Comparison of ENCODE assay signal across 27 cellular contexts in the genomic region with DNA sequence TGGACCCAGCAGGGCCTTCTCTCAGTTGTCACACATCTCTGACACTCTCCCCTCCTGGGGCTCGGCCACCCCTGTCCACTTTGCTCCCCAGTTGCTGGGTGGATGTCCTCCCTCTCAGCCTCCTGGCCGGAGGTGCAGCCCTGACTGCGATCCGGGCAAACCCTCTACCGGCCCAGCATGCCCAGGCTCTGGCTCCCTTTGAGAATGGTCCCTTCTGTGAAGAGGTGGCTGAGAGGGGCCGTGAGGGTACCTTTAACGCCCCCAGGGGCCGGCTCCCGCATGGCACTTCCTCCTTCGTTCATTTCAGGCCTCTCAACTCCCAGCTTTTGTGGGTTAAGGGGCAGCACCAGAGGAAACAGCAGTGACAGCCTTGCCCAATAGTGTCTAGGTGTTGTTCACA. TPM values are rescaled to one million over a fixed set of nuclear protein-coding genes. Genes with fewer than 3 reads are reported as not detected.
A peak's percentile ranks its signal among the peaks of the same experiment; 100 is the strongest.
DNase-seq lines count a peak whose midpoint lies in the region; ATAC-seq and TF ChIP-seq lines count a peak whose summit lies in the region.
"Had no signal": no experiment of that assay in that cellular context is flagged by ENCODE, and none has a peak within 500 bp of the region (broad histone marks: within the 10 kb centered on the region; RNA-seq: fewer than 3 reads in every experiment).

No MANE protein-coding gene starts in this region.

- no TSS peak for BruUV-seq in Panc1 (replicated peaks; lab: Mats Ljungman, UMichigan)

- no peak overlapping the region for H3K23ac ChIP-seq in mesendoderm (ENCODE audit: low read length)

- H3K4me1 Mint-ChIP-seq in GM23338, result peaks cover 2% of the 10 kb centered on the region; the same call in 1 of the 3 replicates
- no peaks in the 10 kb centered on the region for H3K4me1 Mint-ChIP-seq in naive thymus-derived CD8-positive, alpha-beta T cell
- H3K4me1 Mint-ChIP-seq: activated CD4-positive, alpha-beta T cell treated with anti-CD3 and anti-CD28 coated beads, Interleukin-2, amount 10 ng/mL, durations not matched to agents 7 days and 5 days; activated naive CD8-positive, alpha-beta T cell treated with anti-CD3 and anti-CD28 coated beads for 36 hours had no signal

- H3K27me3 Mint-ChIP-seq in GM23338 (ENCODE audit: insufficient read depth, low read depth, poor library complexity), result peaks cover 2% of the 10 kb centered on the region
- peaks cover 0 to 25% (median 9%) of the 10 kb centered on the region in 5 donors for H3K27me3 Mint-ChIP-seq in naive thymus-derived CD8-positive, alpha-beta T cell

- no peak overlapping the region for H3K27ac Mint-ChIP-seq in GM23338
- no peak overlapping the region for H3K27ac Mint-ChIP-seq in naive thymus-derived CD8-positive, alpha-beta T cell
- H3K27ac Mint-ChIP-seq: activated CD4-positive, alpha-beta T cell treated with anti-CD3 and anti-CD28 coated beads, Interleukin-2, amount 10 ng/mL, durations not matched to agents 7 days and 5 days; activated naive CD8-positive, alpha-beta T cell treated with anti-CD3 and anti-CD28 coated beads for 36 hours had no signal

- intact Hi-C loops in Panc1 (cut with micrococcal nuclease; ENCODE audit: unreplicated experiment), result loop anchor here (5.0 kb wide), 1 partner anchor 132 kb away; no protein-coding TSS in a partner anchor

- POLR2A ChIA-PET in Panc1 (lab: Charles Lee), result no interaction called here
- POLR2A ChIA-PET in naive thymus-derived CD8-positive, alpha-beta T cell (lab: Charles Lee), result no interaction called here

- H3K9ac ChIP-seq in BLaER1 treated with 17β-estradiol and CSF1 and Interleukin-3, amounts not matched to agents 10 nM and 100 nM, result no peak overlapping the region
- no peak overlapping the region for H3K9ac ChIP-seq in mesendoderm (ENCODE audit: low read length)

- H2BK120ac ChIP-seq in mesendoderm (ENCODE audit: low read depth, low read length), result no peak overlapping the region

- no peaks in the 10 kb centered on the region for H3F3A ChIP-seq in GM23338 (replicated peaks; ENCODE audit: low read depth)

- H3K9me3 ChIP-seq in BLaER1 treated with 17β-estradiol and CSF1 and Interleukin-3, amounts not matched to agents 10 nM and 100 nM (replicated peaks in 1 of 11), result no peaks in the 10 kb centered on the region
- no peaks in the 10 kb centered on the region for H3K9me3 ChIP-seq in Panc1 (ENCODE audit: control insufficient read depth, insufficient read depth, low read depth, low read length)
- H3K9me3 ChIP-seq: MG63, neutrophil, psoas muscle had no signal

- ATAC-seq in GM23338 (peak; percentile 79), Panc1 (peak; percentile 47; the same call in 1 of the 2 replicates), GM18867 (IDR thresholded peaks at IDR 0.05; ENCODE audit: unreplicated experiment) (no peak)
- no peak for ATAC-seq in naive thymus-derived CD8-positive, alpha-beta T cell
- ATAC-seq: psoas muscle had no signal

- no peak overlapping the region for H2AFZ ChIP-seq in GM23338

- H4K20me1 ChIP-seq in BLaER1 treated with 17β-estradiol and CSF1 and Interleukin-3, amounts not matched to agents 10 nM and 100 nM, result no peaks in the 10 kb centered on the region; a peak in 1 of 22 replicates
- H4K20me1 ChIP-seq in GM23338 (replicated peaks; ENCODE audit: insufficient read depth), result no peaks in the 10 kb centered on the region

- no peak overlapping the region for H2AK5ac ChIP-seq in mesendoderm (ENCODE audit: low read length)

- no peaks in the 10 kb centered on the region for H3K27me3 ChIP-seq in BLaER1 treated with 17β-estradiol and CSF1 and Interleukin-3, amounts not matched to agents 10 nM and 100 nM
- H3K27me3 ChIP-seq in GM23338 (ENCODE audit: insufficient read depth), result no peaks in the 10 kb centered on the region
- H3K27me3 ChIP-seq in Panc1 (ENCODE audit: control insufficient read depth, insufficient read depth, low read length), result no peaks in the 10 kb centered on the region
- no peaks in the 10 kb centered on the region for H3K27me3 ChIP-seq in mesendoderm (ENCODE audit: insufficient read depth, low read length, poor library complexity)
- H3K27me3 ChIP-seq: MG63, neutrophil had no signal

- no peak overlapping the region for H2BK5ac ChIP-seq in mesendoderm (ENCODE audit: low read length)

- DNase-seq in GM23338 (ENCODE audit: low spot score) (peak; percentile 69), Panc1 (ENCODE audit: low read depth, low spot score) (no peak), mesendoderm (peak; percentile 52), COLO668 (lab: John Stamatoyannopoulos, UW; ENCODE audit: unreplicated experiment) (no peak)
- DNase-seq in naive thymus-derived CD8-positive, alpha-beta T cell, result no peak
- DNase-seq: ACHN; activated CD4-positive, alpha-beta T cell treated with anti-CD3 and anti-CD28 coated beads, Interleukin-2, amount 10 ng/mL, durations not matched to agents 7 days and 5 days; activated naive CD8-positive, alpha-beta T cell treated with anti-CD3 and anti-CD28 coated beads for 36 hours; central memory CD4-positive, alpha-beta T cell; EL; glutamatergic neuron; kidney glomerular epithelial cell; NCI-H1694; NCI-H524 treated with DMSO at 0.1 percent for 48 hours; psoas muscle; substantia nigra; WERI-Rb-1 had no signal

- H3K4me3 ChIP-seq in BLaER1 treated with 17β-estradiol and CSF1 and Interleukin-3, amounts not matched to agents 10 nM and 100 nM, result no peak overlapping the region
- no peak overlapping the region for H3K4me3 ChIP-seq in GM23338
- no peak overlapping the region for H3K4me3 ChIP-seq in Panc1 (ENCODE audit: low read depth in 2 of 2, low read length in 2 of 2)
- no peak overlapping the region for H3K4me3 ChIP-seq in mesendoderm (ENCODE audit: low read length)
- H3K4me3 ChIP-seq: lung, MG63, psoas muscle had no signal

- H3K36me3 Mint-ChIP-seq in GM23338 (ENCODE audit: low read depth), result no peaks in the 10 kb centered on the region; the same call in 2 of the 3 replicates
- H3K36me3 Mint-ChIP-seq in naive thymus-derived CD8-positive, alpha-beta T cell, result no peaks in the 10 kb centered on the region
- H3K36me3 Mint-ChIP-seq: activated naive CD8-positive, alpha-beta T cell treated with anti-CD3 and anti-CD28 coated beads for 36 hours had no signal

- H4K5ac ChIP-seq in mesendoderm (ENCODE audit: low read length), result no peak overlapping the region

- no peaks in the 10 kb centered on the region for H3K79me1 ChIP-seq in mesendoderm (ENCODE audit: low read length)

- no peak overlapping the region for H3K56ac ChIP-seq in mesendoderm (ENCODE audit: low read length)

- peak; percentile 25 to 44; a peak in 3 of 4 replicates for TF ChIP-seq CTCF in GM23338 (conservative IDR thresholded peaks at IDR 0.05; ENCODE audit: low read depth in 2 of 2)
- peak; percentile 37 for TF ChIP-seq CTCF in Panc1 (IDR thresholded peaks at IDR 0.05)

- no peak overlapping the region for H2BK15ac ChIP-seq in mesendoderm (replicated peaks; ENCODE audit: low read depth)

- H3K4ac ChIP-seq in mesendoderm (ENCODE audit: low read depth, low read length), result no peak overlapping the region

- H3K4me2 ChIP-seq in BLaER1 treated with 17β-estradiol and CSF1 and Interleukin-3, amounts not matched to agents 10 nM and 100 nM, result peak overlapping the region in 8 of 11 experiments; percentile 1 to 47 (median 16); a peak in 7 of 22 replicates
- H3K4me2 ChIP-seq in GM23338 (no peak overlapping the region), mesendoderm (ENCODE audit: low read length) (no peak overlapping the region)

- H3K4me3 Mint-ChIP-seq in GM23338, result no peak overlapping the region
- H3K4me3 Mint-ChIP-seq in naive thymus-derived CD8-positive, alpha-beta T cell, result no peak overlapping the region
- H3K4me3 Mint-ChIP-seq: activated CD4-positive, alpha-beta T cell treated with anti-CD3 and anti-CD28 coated beads, Interleukin-2, amount 10 ng/mL, durations not matched to agents 7 days and 5 days; activated naive CD8-positive, alpha-beta T cell treated with anti-CD3 and anti-CD28 coated beads for 36 hours had no signal

- no peaks in the 10 kb centered on the region; the same call in 2 of the 3 replicates for H3K9me3 Mint-ChIP-seq in GM23338
- peaks cover 0 to 3% (median 0%) of the 10 kb centered on the region in 9 donors for H3K9me3 Mint-ChIP-seq in naive thymus-derived CD8-positive, alpha-beta T cell
- H3K9me3 Mint-ChIP-seq: activated CD4-positive, alpha-beta T cell treated with anti-CD3 and anti-CD28 coated beads, Interleukin-2, amount 10 ng/mL, durations not matched to agents 7 days and 5 days; activated naive CD8-positive, alpha-beta T cell treated with anti-CD3 and anti-CD28 coated beads for 36 hours had no signal

- H3K9me2 ChIP-seq in GM23338 (ENCODE audit: insufficient read depth), result no peaks in the 10 kb centered on the region

- in situ Hi-C loops in Panc1 (cut with HindIII; ENCODE audit: low pct_unique_long_range_greater_than_20kb, low sequenced_read_pairs), result no loop called here

- CTCF ChIA-PET in Panc1 (lab: Charles Lee), result interaction anchor here (1.3 kb wide), 1 partner anchor 133 kb away, joined by 3 read pairs; no protein-coding TSS in a partner anchor

- no CpG with 5 or more reads among the region's 10 CpGs for WGBS in mesendoderm (ENCODE audit: extremely low coverage, insufficient coverage, low lambda C conversion rate)

- H3K79me2 ChIP-seq in GM23338 (replicated peaks; ENCODE audit: insufficient read depth) (no peaks in the 10 kb centered on the region), mesendoderm (ENCODE audit: control insufficient read depth, insufficient read depth, low read length) (no peaks in the 10 kb centered on the region)

- H3K27ac ChIP-seq in BLaER1 treated with 17β-estradiol and CSF1 and Interleukin-3, amounts not matched to agents 10 nM and 100 nM, result no peak overlapping the region
- no peak overlapping the region for H3K27ac ChIP-seq in GM23338 (ENCODE audit: low read depth)
- H3K27ac ChIP-seq in Panc1 (ENCODE audit: low read length), result no peak overlapping the region
- H3K27ac ChIP-seq in mesendoderm (ENCODE audit: low read depth, low read length), result no peak overlapping the region
- H3K27ac ChIP-seq: neutrophil, psoas muscle, WERI-Rb-1 had no signal

- no peak overlapping the region for H4K8ac ChIP-seq in mesendoderm (ENCODE audit: low read depth, low read length)

- no peak overlapping the region for H3K18ac ChIP-seq in mesendoderm (ENCODE audit: low read length)

- H3K36me3 ChIP-seq in BLaER1 treated with 17β-estradiol and CSF1 and Interleukin-3, amounts not matched to agents 10 nM and 100 nM, result no peaks in the 10 kb centered on the region
- H3K36me3 ChIP-seq in GM23338 (ENCODE audit: insufficient read depth) (no peaks in the 10 kb centered on the region), Panc1 (ENCODE audit: control insufficient read depth, insufficient read depth, low read length) (no peaks in the 10 kb centered on the region), mesendoderm (ENCODE audit: control insufficient read depth, insufficient read depth, low read length) (no peaks in the 10 kb centered on the region)
- H3K36me3 ChIP-seq: MG63, neutrophil, WERI-Rb-1 had no signal

- H3K4me1 ChIP-seq in BLaER1 treated with 17β-estradiol and CSF1 and Interleukin-3, amounts not matched to agents 10 nM and 100 nM, result peaks cover 0 to 12% (median 10%) of the 10 kb centered on the region in 10 experiments; a peak in 13 of 20 replicates
- H3K4me1 ChIP-seq in GM23338 (ENCODE audit: insufficient read depth) (no peaks in the 10 kb centered on the region), Panc1 (ENCODE audit: control insufficient read depth, insufficient read depth, low read length) (no peaks in the 10 kb centered on the region), mesendoderm (ENCODE audit: control insufficient read depth, low read depth, low read length) (no peaks in the 10 kb centered on the region)

RNA-seq across cellular contexts. Expression of a gene that starts 33.2 kb away (rescaled TPM):
- not detected in 2 replicates for total RNA-seq in GM23338 (2014; rRNA removed; shearing (Covaris generic))
- polyA plus RNA-seq in GM23338 (2016; fragmentation: Nextera tagmentation; extraction: Ambion mirVana), result not detected in 2 replicates
- total RNA-seq in Panc1 (2021; ENCODE audit: unreplicated experiment), result 0.13 TPM
- not detected for polyA plus RNA-seq in Panc1 (2012; ENCODE audit: insufficient read length)
- not detected for polyA plus RNA-seq in mesendoderm (2013, experiment 1 of 2)
- not detected for polyA plus RNA-seq in mesendoderm (2013, experiment 2 of 2)
- total RNA-seq in naive thymus-derived CD8-positive, alpha-beta T cell, result not detected
- polyA plus RNA-seq in naive thymus-derived CD8-positive, alpha-beta T cell, result not detected
- total RNA-seq: activated CD4-positive, alpha-beta T cell treated with anti-CD3 and anti-CD28 coated beads, Interleukin-2, amount 10 ng/mL, durations not matched to agents 7 days and 5 days; activated naive CD8-positive, alpha-beta T cell treated with anti-CD3 and anti-CD28 coated beads for 36 hours; astrocyte; endothelial cell of umbilical vein; RPMI7951; T-helper 2 cell treated with Interferon-gamma antibody and Interleukin-4, amounts not matched to agents 100 ng/mL and 5 ng/mL, for 36 hours; urinary bladder had no signal

Comparison
In these comparisons a context has a peak if more than half of its experiments do, and no peak if none do; other contexts are left out.
1. H3K4me2 ChIP-seq: peak in BLaER1 treated with 17β-estradiol and CSF1 and Interleukin-3, amounts not matched to agents 10 nM and 100 nM (8 of 11); none in GM23338 (single experiment) and mesendoderm (single experiment).
2. ATAC-seq: peak in GM23338 (single experiment) and Panc1 (single experiment); none in GM18867 (single experiment) and naive thymus-derived CD8-positive, alpha-beta T cell (0 of 2).
3. DNase-seq: peak in GM23338 (single experiment) and mesendoderm (single experiment); none in Panc1 (single experiment), COLO668 (single experiment) and naive thymus-derived CD8-positive, alpha-beta T cell (0 of 10).